In genomic region chr20:822651-823325, GRCh38 we compare ENCODE assay signal across 1 cellular context.
TF ChIP-seq lines count a peak whose summit lies in the region.

No MANE protein-coding gene starts in this region.

TF ChIP-seq in K562, 482 proteins besides CTCF, POLR2A, EP300 and RAD21:
- TF ChIP-seq ZBTB2 (IDR thresholded peaks at IDR 0.05): no peak
- TF ChIP-seq EHMT2 (IDR thresholded peaks at IDR 0.05): no peak
- no peak for TF ChIP-seq HOXB6 (CRISPR knock-in tag; IDR thresholded peaks at IDR 0.05; ENCODE audit: borderline replicate concordance)
- no peak for TF ChIP-seq ZNF347 (CRISPR knock-in tag; IDR thresholded peaks at IDR 0.05; ENCODE audit: low read depth)
- TF ChIP-seq ZNF696 (CRISPR knock-in tag; conservative IDR thresholded peaks at IDR 0.05): no peak
- TF ChIP-seq ZNF23 (CRISPR knock-in tag; IDR thresholded peaks at IDR 0.05): no peak
- no peak for TF ChIP-seq TAF1 (IDR thresholded peaks at IDR 0.05; ENCODE audit: control insufficient read depth, extremely low read depth, insufficient read depth, low read length, severe bottlenecking)
- no peak for TF ChIP-seq HSF4 (CRISPR knock-in tag; IDR thresholded peaks at IDR 0.05; ENCODE audit: borderline replicate concordance)
- no peak for TF ChIP-seq ZC3H11A (IDR thresholded peaks at IDR 0.05; ENCODE audit: low read depth, low read length)
- no peak for TF ChIP-seq DDX20 (tag; IDR thresholded peaks at IDR 0.05; ENCODE audit: low read depth)
- no peak for TF ChIP-seq ATF3 (IDR thresholded peaks at IDR 0.05)
- no peak for TF ChIP-seq ATF3 (CRISPR knock-in tag; conservative IDR thresholded peaks at IDR 0.05)
- TF ChIP-seq MBD2 (IDR thresholded peaks at IDR 0.05; ENCODE audit: borderline replicate concordance, low read depth): no peak
- TF ChIP-seq ZNF766 (CRISPR knock-in tag; conservative IDR thresholded peaks at IDR 0.05): no peak
- TF ChIP-seq CBX8 (IDR thresholded peaks at IDR 0.05; ENCODE audit: borderline replicate concordance, extremely low read depth, low read depth, low read length, poor library complexity, severe bottlenecking): no peak
- TF ChIP-seq ZNF764 (CRISPR knock-in tag; IDR thresholded peaks at IDR 0.05; ENCODE audit: low read depth): no peak
- no peak for TF ChIP-seq SFPQ (IDR thresholded peaks at IDR 0.05; ENCODE audit: low read depth, low read length)
- TF ChIP-seq ZNF12 (CRISPR knock-in tag; IDR thresholded peaks at IDR 0.05): no peak
- TF ChIP-seq RUNX1 (IDR thresholded peaks at IDR 0.05; ENCODE audit: low read depth): no peak
- TF ChIP-seq HNRNPK (IDR thresholded peaks at IDR 0.05; ENCODE audit: low read depth, low read length, poor library complexity, severe bottlenecking): no peak
